In genomic region chr1:202919615-202920014, GRCh38 we compare ENCODE assay signal across 18 cellular contexts. TPM values are rescaled to one million over a fixed set of nuclear protein-coding genes. Genes with fewer than 3 reads are reported as not detected.
A peak's percentile ranks its signal among the peaks of the same experiment; 100 is the strongest.
DNase-seq lines count a peak whose midpoint lies in the region; ATAC-seq, FAIRE-seq and TF ChIP-seq lines count a peak whose summit lies in the region.
"Had no signal": no experiment of that assay in that cellular context is flagged by ENCODE, and none has a peak within 500 bp of the region (broad histone marks: within the 10 kb centered on the region; RNA-seq: fewer than 3 reads in every experiment).

No MANE protein-coding gene starts in this region.

- TF ChIP-seq POLR2A in K562 (conservative IDR thresholded peaks at IDR 0.05) (no peak), prostate gland (IDR thresholded peaks at IDR 0.05) (no peak)

- no peak for TF ChIP-seq RAD21 in K562 (CRISPR knock-in tag; conservative IDR thresholded peaks at IDR 0.05 in 1 of 2, IDR thresholded peaks at IDR 0.05 in 1 of 2)

- no peaks in the 10 kb centered on the region for H3K9me2 ChIP-seq in PC-9 (ENCODE audit: insufficient read depth)

- ATAC-seq in K562, result no peak
- ATAC-seq in HG02981 (IDR thresholded peaks at IDR 0.05; ENCODE audit: unreplicated experiment), result no peak
- ATAC-seq: CD8-positive, alpha-beta T cell had no signal

- in situ Hi-C loops in K562 (cut with MboI), result no loop called here

- peak overlapping the region; percentile 33 for H3K27ac ChIP-seq in C4-2B
- no peak overlapping the region for H3K27ac ChIP-seq in K562 (ENCODE audit: extremely low read depth, low read depth, low read length)
- peak overlapping the region in 1 of 2 donors; percentile 56 for H3K27ac ChIP-seq in prostate gland
- H3K27ac ChIP-seq in PC-9, result no peak overlapping the region
- H3K27ac ChIP-seq: GM23248 had no signal

- no peak overlapping the region for H3K4me2 ChIP-seq in K562 (ENCODE audit: insufficient read depth, low read length)
- no peak overlapping the region for H3K4me2 ChIP-seq in PC-9

- POLR2A ChIA-PET in K562 (lab: Yijun Ruan, JAX), result no interaction called here
- POLR2A ChIA-PET in PC-9 (lab: Charles Lee; ENCODE audit: unreplicated experiment), result no interaction called here

- CTCF ChIA-PET in K562 (lab: Yijun Ruan, JAX; ENCODE audit: low intra/inter-chr PET ratio), result no interaction called here
- CTCF ChIA-PET in PC-9 (lab: Charles Lee), result no interaction called here

- intact Hi-C loops in K562 (cut with micrococcal nuclease) (no loop called here), prostate gland (cut with DNase I) (no loop called here), PC-9 (cut with micrococcal nuclease; ENCODE audit: unreplicated experiment) (loop anchor here (10.0 kb wide), 1 partner anchor 185 kb away; no protein-coding TSS in a partner anchor)

- H2AFZ ChIP-seq in K562 (ENCODE audit: low read depth, low read length) (no peak overlapping the region), PC-9 (no peak overlapping the region)
- H2AFZ ChIP-seq: GM23248 had no signal

- H3K27me3 ChIP-seq in K562 (ENCODE audit: control insufficient read depth in 2 of 2, insufficient read depth in 2 of 2, low read length in 2 of 2), result no peaks in the 10 kb centered on the region
- H3K27me3 ChIP-seq in prostate gland (replicated peaks; ENCODE audit: insufficient read depth), result no peaks in the 10 kb centered on the region
- no peaks in the 10 kb centered on the region for H3K27me3 ChIP-seq in PC-9 (ENCODE audit: insufficient read depth, low read depth)

- H3K4me3 ChIP-seq in LNCaP clone FGC (ENCODE audit: low read depth, low read length), result no peak overlapping the region
- H3K4me3 ChIP-seq in K562, result no peak overlapping the region
- no peak overlapping the region for H3K4me3 ChIP-seq in prostate gland
- no peak overlapping the region for H3K4me3 ChIP-seq in PC-9
- H3K4me3 ChIP-seq: GM23248 had no signal

- H3F3A ChIP-seq in PC-9 (ENCODE audit: insufficient read depth, low read depth), result no peaks in the 10 kb centered on the region; the same call in none of the 2 replicates

- H3K36me3 ChIP-seq in K562 (ENCODE audit: control insufficient read depth, insufficient read depth, low read length), result peaks cover 70% of the 10 kb centered on the region
- H3K36me3 ChIP-seq in prostate gland, result no peaks in the 10 kb centered on the region
- H3K36me3 ChIP-seq in PC-9 (ENCODE audit: low read depth), result peaks cover 19% of the 10 kb centered on the region

- no TSS peak for BruUV-seq in K562 (replicated peaks; lab: Mats Ljungman, UMichigan)
- no TSS peak for BruUV-seq in PC-9 (replicated peaks; lab: Mats Ljungman, UMichigan)

- H4K20me1 ChIP-seq in K562 (replicated peaks; ENCODE audit: control insufficient read depth, insufficient read depth, low read length) (no peaks in the 10 kb centered on the region), PC-9 (ENCODE audit: insufficient read depth) (no peaks in the 10 kb centered on the region)

- no peaks in the 10 kb centered on the region for H3K9me1 ChIP-seq in K562 (ENCODE audit: control insufficient read depth, insufficient read depth, low read length)

- no peak for TF ChIP-seq EP300 in K562 (IDR thresholded peaks at IDR 0.05; ENCODE audit: low read length)

- H3K9me3 ChIP-seq in K562 (replicated peaks; ENCODE audit: control insufficient read depth, insufficient read depth, low read depth, low read length) (no peaks in the 10 kb centered on the region), prostate gland (no peaks in the 10 kb centered on the region), PC-9 (ENCODE audit: insufficient read depth, low read depth) (no peaks in the 10 kb centered on the region)
- H3K9me3 ChIP-seq: Caco-2 had no signal

- H3K79me2 ChIP-seq in K562 (ENCODE audit: control insufficient read depth, insufficient read depth, low read length) (peaks cover 9% of the 10 kb centered on the region; the same call in 1 of the 3 replicates), PC-9 (ENCODE audit: low read depth) (0 out of 2 replicates have a peak, but pooled peaks cover under 1% of the 10 kb centered on the region)

- no peak overlapping the region for H3K9ac ChIP-seq in K562 (ENCODE audit: insufficient read depth in 1 of 2, low read depth in 2 of 2, low read length in 2 of 2)
- H3K9ac ChIP-seq: GM23248 had no signal

- DNase-seq in LNCaP clone FGC (ENCODE audit: low read depth), result peak; percentile 54
- no peak for DNase-seq in K562 (ENCODE audit: extremely low read depth in 1 of 4, low spot score in 3 of 4)
- peak; percentile 49 for DNase-seq in prostate gland (ENCODE audit: low spot score)
- DNase-seq in NCI-H2171 treated with DMSO at 0.1 percent for 48 hours (lab: John Stamatoyannopoulos, UW), result no peak
- DNase-seq in PC-9, result no peak
- DNase-seq: C1 segment of cervical spinal cord; Caco-2; CD4-positive, CD25-positive, alpha-beta regulatory T cell; CD8-positive, alpha-beta T cell; DMS153; DND-41; GM23248; H7; HCEC 1CT had no signal

- no peaks in the 10 kb centered on the region for H3K4me1 ChIP-seq in K562 (replicated peaks in 1 of 2; ENCODE audit: control insufficient read depth in 2 of 2, insufficient read depth in 2 of 2, low read length in 2 of 2)
- H3K4me1 ChIP-seq in prostate gland (replicated peaks), result no peaks in the 10 kb centered on the region
- no peaks in the 10 kb centered on the region for H3K4me1 ChIP-seq in PC-9 (replicated peaks; ENCODE audit: insufficient read depth)
- H3K4me1 ChIP-seq: Caco-2 had no signal

- TF ChIP-seq CTCF in C4-2B (conservative IDR thresholded peaks at IDR 0.05) (no peak), LNCaP clone FGC (IDR thresholded peaks at IDR 0.05; ENCODE audit: control insufficient read depth, extremely low read depth, insufficient read depth) (no peak), K562 (IDR thresholded peaks at IDR 0.05 in 2 of 3, conservative IDR thresholded peaks at IDR 0.05 in 1 of 3; ENCODE audit: insufficient read depth in 2 of 3, low read depth in 1 of 3, low read length in 3 of 3) (no peak), prostate gland (IDR thresholded peaks at IDR 0.05) (no peak), PC-9 (conservative IDR thresholded peaks at IDR 0.05) (no peak)

- FAIRE-seq in K562 (lab: Jason Lieb, UNC), result peak; percentile 71
- FAIRE-seq: G401.6, H1 had no signal

RNA-seq across cellular contexts. Expression of gene KLHL12, which starts 7.4 kb away (rescaled TPM):
- 42.0 and 56.8 TPM in 2 replicates for total RNA-seq in K562 (2011; cell fraction: chromatin; rRNA removed; ENCODE audit: low replicate concordance)
- 12.5 and 16.1 TPM in 2 replicates for total RNA-seq in K562 (2011; cell fraction: nucleolus; rRNA removed)
- 21.0 and 23.8 TPM in 2 replicates for total RNA-seq in K562 (2011; cell fraction: nucleoplasm; rRNA removed)
- total RNA-seq in K562 (2014; rRNA removed), result 30.7 and 31.5 TPM in 2 replicates
- total RNA-seq in K562 (2014; rRNA removed; fragmentation: Illumina TruSeq; extraction: Trizol), result 40.6 and 43.4 TPM in 2 replicates
- total RNA-seq in K562 (2015; rRNA removed; fragmentation: Illumina TruSeq; extraction: Trizol), result 34.7 and 35.0 TPM in 2 replicates
- 32.0 and 35.2 TPM in 2 replicates for total RNA-seq in K562 (2021)
- 66.8 and 85.1 TPM in 2 replicates for polyA plus RNA-seq in K562 (2011; rRNA removed)
- 32.4 and 50.9 TPM in 2 replicates for polyA plus RNA-seq in K562 (2011; cell fraction: cytosol; rRNA removed)
- polyA plus RNA-seq in K562 (2011; cell fraction: nucleus; rRNA removed), result 48.0 and 65.3 TPM in 2 replicates
- 24.1 and 26.7 TPM in 2 replicates for polyA plus RNA-seq in K562 (2012)
- polyA plus RNA-seq in K562 (2014; fragmentation: Illumina TruSeq; extraction: Trizol), result 37.4 and 40.4 TPM in 2 replicates
- 10 to 100 TPM; 23.1 to 25.7 TPM for polyA plus RNA-seq in K562 (2014; fragmentation: Nextera tagmentation; extraction: Ambion mirVana)
- 32.0 and 33.4 TPM in 2 replicates for polyA plus RNA-seq in K562 (2014; rRNA removed)
- 102 and 119 TPM in 2 replicates for polyA minus RNA-seq in K562 (2011; rRNA and poly(A)+ RNA removed)
- polyA minus RNA-seq in K562 (2011; cell fraction: cytosol; rRNA and poly(A)+ RNA removed), result 23.5 and 28.2 TPM in 2 replicates
- 15.8 and 27.0 TPM in 2 replicates for polyA minus RNA-seq in K562 (2011; cell fraction: nucleus; rRNA and poly(A)+ RNA removed)
- total RNA-seq in prostate gland, result 10 to 100 TPM; 33.9 to 56.6 TPM
- 29.6 and 33.1 TPM in 2 replicates for total RNA-seq in PC-9 (2021)

RNA-seq across cellular contexts. Expression of gene RABIF, which starts 30.7 kb away (rescaled TPM):
- total RNA-seq in K562 (2011; cell fraction: chromatin; rRNA removed; ENCODE audit: low replicate concordance), result 8.4 and 11.4 TPM in 2 replicates
- 7.4 and 8.3 TPM in 2 replicates for total RNA-seq in K562 (2011; cell fraction: nucleolus; rRNA removed)
- 12.5 and 28.8 TPM in 2 replicates for total RNA-seq in K562 (2011; cell fraction: nucleoplasm; rRNA removed)
- total RNA-seq in K562 (2014; rRNA removed), result 7.4 and 11.4 TPM in 2 replicates
- 8.8 and 9.8 TPM in 2 replicates for total RNA-seq in K562 (2014; rRNA removed; fragmentation: Illumina TruSeq; extraction: Trizol)
- total RNA-seq in K562 (2015; rRNA removed; fragmentation: Illumina TruSeq; extraction: Trizol), result 13.3 and 13.4 TPM in 2 replicates
- total RNA-seq in K562 (2021), result 11.0 and 12.3 TPM in 2 replicates
- polyA plus RNA-seq in K562 (2011; rRNA removed), result 14.9 and 17.1 TPM in 2 replicates
- 11.9 and 16.6 TPM in 2 replicates for polyA plus RNA-seq in K562 (2011; cell fraction: cytosol; rRNA removed)
- 6.4 and 8.5 TPM in 2 replicates for polyA plus RNA-seq in K562 (2011; cell fraction: nucleus; rRNA removed)
- 14.5 and 15.4 TPM in 2 replicates for polyA plus RNA-seq in K562 (2012)
- 17.6 and 20.1 TPM in 2 replicates for polyA plus RNA-seq in K562 (2014; fragmentation: Illumina TruSeq; extraction: Trizol)
- polyA plus RNA-seq in K562 (2014; fragmentation: Nextera tagmentation; extraction: Ambion mirVana), result 10 to 100 TPM in 1 of 2 experiments, 1 to 10 TPM in 1; 8.7 to 10.1 TPM
- 13.8 and 14.3 TPM in 2 replicates for polyA plus RNA-seq in K562 (2014; rRNA removed)
- 10.8 and 12.4 TPM in 2 replicates for polyA minus RNA-seq in K562 (2011; rRNA and poly(A)+ RNA removed)
- 3.1 and 5.5 TPM in 2 replicates for polyA minus RNA-seq in K562 (2011; cell fraction: cytosol; rRNA and poly(A)+ RNA removed)
- 3.4 and 5.8 TPM in 2 replicates for polyA minus RNA-seq in K562 (2011; cell fraction: nucleus; rRNA and poly(A)+ RNA removed)
- total RNA-seq in prostate gland, result 10 to 100 TPM in 1 of 2 donors, 1 to 10 TPM in 1; 6.6 to 14.5 TPM
- 9.4 and 10.9 TPM in 2 replicates for total RNA-seq in PC-9 (2021)

RNA-seq across cellular contexts. Expression of gene ADIPOR1, which starts 38.5 kb away (rescaled TPM):
- 104 TPM in 2 replicates for total RNA-seq in K562 (2011; cell fraction: chromatin; rRNA removed; ENCODE audit: low replicate concordance)
- 116 and 121 TPM in 2 replicates for total RNA-seq in K562 (2011; cell fraction: nucleolus; rRNA removed)
- 166 and 246 TPM in 2 replicates for total RNA-seq in K562 (2011; cell fraction: nucleoplasm; rRNA removed)
- total RNA-seq in K562 (2014; rRNA removed) (100 and 120 TPM in 2 replicates), K562 (2014; rRNA removed; fragmentation: Illumina TruSeq; extraction: Trizol) (110 and 117 TPM in 2 replicates), K562 (2015; rRNA removed; fragmentation: Illumina TruSeq; extraction: Trizol) (93.3 and 101 TPM in 2 replicates), K562 (2021) (95.2 and 96.1 TPM in 2 replicates), prostate gland (100 to 1,000 TPM in 1 of 2 donors, 10 to 100 TPM in 1; 86.0 to 148 TPM), PC-9 (2021) (102 and 113 TPM in 2 replicates)
- polyA plus RNA-seq in K562 (2011; rRNA removed) (217 and 228 TPM in 2 replicates), K562 (2014; fragmentation: Illumina TruSeq; extraction: Trizol) (137 and 172 TPM in 2 replicates), K562 (2014; fragmentation: Nextera tagmentation; extraction: Ambion mirVana) (10 to 100 TPM; 29.0 to 33.4 TPM), K562 (2014; rRNA removed) (92.6 and 126 TPM in 2 replicates)
- 160 and 243 TPM in 2 replicates for polyA plus RNA-seq in K562 (2011; cell fraction: cytosol; rRNA removed)
- 97.3 and 132 TPM in 2 replicates for polyA plus RNA-seq in K562 (2011; cell fraction: nucleus; rRNA removed)
- 71.4 and 117 TPM in 2 replicates for polyA plus RNA-seq in K562 (2012)
- polyA minus RNA-seq in K562 (2011; rRNA and poly(A)+ RNA removed), result 245 and 292 TPM in 2 replicates
- polyA minus RNA-seq in K562 (2011; cell fraction: cytosol; rRNA and poly(A)+ RNA removed), result 94.3 and 109 TPM in 2 replicates
- 22.8 and 40.0 TPM in 2 replicates for polyA minus RNA-seq in K562 (2011; cell fraction: nucleus; rRNA and poly(A)+ RNA removed)

RNA-seq across cellular contexts. Expression of gene CYB5R1, which starts 47.4 kb away (rescaled TPM):
- total RNA-seq in K562 (2011; cell fraction: chromatin; rRNA removed; ENCODE audit: low replicate concordance), result 95.0 and 159 TPM in 2 replicates
- total RNA-seq in K562 (2011; cell fraction: nucleolus; rRNA removed), result 139 and 149 TPM in 2 replicates
- total RNA-seq in K562 (2011; cell fraction: nucleoplasm; rRNA removed), result 123 and 126 TPM in 2 replicates
- total RNA-seq in K562 (2014; rRNA removed), result 42.8 and 48.3 TPM in 2 replicates
- 34.4 and 34.6 TPM in 2 replicates for total RNA-seq in K562 (2014; rRNA removed; fragmentation: Illumina TruSeq; extraction: Trizol)
- 32.2 and 32.3 TPM in 2 replicates for total RNA-seq in K562 (2015; rRNA removed; fragmentation: Illumina TruSeq; extraction: Trizol)
- 38.8 and 41.1 TPM in 2 replicates for total RNA-seq in K562 (2021)
- 29.0 and 35.8 TPM in 2 replicates for polyA plus RNA-seq in K562 (2011; rRNA removed)
- 22.3 and 33.8 TPM in 2 replicates for polyA plus RNA-seq in K562 (2011; cell fraction: cytosol; rRNA removed)
- 90.4 and 107 TPM in 2 replicates for polyA plus RNA-seq in K562 (2011; cell fraction: nucleus; rRNA removed)
- polyA plus RNA-seq in K562 (2012), result 41.2 and 48.6 TPM in 2 replicates
- 46.6 and 48.6 TPM in 2 replicates for polyA plus RNA-seq in K562 (2014; fragmentation: Illumina TruSeq; extraction: Trizol)
- polyA plus RNA-seq in K562 (2014; fragmentation: Nextera tagmentation; extraction: Ambion mirVana), result 10 to 100 TPM; 10.6 to 14.3 TPM
- 30.6 and 47.9 TPM in 2 replicates for polyA plus RNA-seq in K562 (2014; rRNA removed)
- polyA minus RNA-seq in K562 (2011; rRNA and poly(A)+ RNA removed), result 24.2 and 35.7 TPM in 2 replicates
- 9.0 and 16.4 TPM in 2 replicates for polyA minus RNA-seq in K562 (2011; cell fraction: cytosol; rRNA and poly(A)+ RNA removed)
- polyA minus RNA-seq in K562 (2011; cell fraction: nucleus; rRNA and poly(A)+ RNA removed), result 38.1 and 46.9 TPM in 2 replicates
- total RNA-seq in prostate gland, result 100 to 1,000 TPM in 1 of 2 donors, 10 to 100 TPM in 1; 59.7 to 223 TPM
- total RNA-seq in PC-9 (2021), result 14.5 and 21.2 TPM in 2 replicates

Comparison
In these comparisons a context has a peak if more than half of its experiments do, and no peak if none do; other contexts are left out.
1. DNase-seq: peak in LNCaP clone FGC (single experiment) and prostate gland (single experiment); none in K562 (0 of 4), NCI-H2171 treated with DMSO at 0.1 percent for 48 hours (single experiment) and PC-9 (0 of 2).